ENCODE assay signal across 19 cellular contexts in genomic region chr2:121805767-121806145, GRCh38. TPM values are rescaled to one million over a fixed set of nuclear protein-coding genes. Genes with fewer than 3 reads are reported as not detected.
DNase-seq lines count a peak whose midpoint lies in the region; ATAC-seq, FAIRE-seq and TF ChIP-seq lines count a peak whose summit lies in the region.
"Had no signal": no experiment of that assay in that cellular context is flagged by ENCODE, and none has a peak within 500 bp of the region (broad histone marks: within the 10 kb centered on the region; RNA-seq: fewer than 3 reads in every experiment).

No MANE protein-coding gene starts in this region.

- H3K27ac ChIP-seq in HepG2 (ENCODE audit: extremely low read length, insufficient read depth, low read length) (no peak overlapping the region), right lobe of liver (no peak overlapping the region), HUES48 (ENCODE audit: low read depth, low read length) (peak overlapping the region; percentile 87), OCI-LY3 (ENCODE audit: low read length) (no peak overlapping the region), iPS-20b (ENCODE audit: low read length) (no peak overlapping the region), tibial nerve (no peak overlapping the region)
- H3K27ac ChIP-seq: SJSA1 had no signal

- intact Hi-C loops in HepG2 (cut with micrococcal nuclease; ENCODE audit: unreplicated experiment) = no loop called here
- intact Hi-C loops in right lobe of liver (cut with DNase I) = no loop called here

- TF ChIP-seq CTCF in HepG2 (CRISPR knock-in tag; IDR thresholded peaks at IDR 0.05) (no peak), right lobe of liver (IDR thresholded peaks at IDR 0.05) (no peak), OCI-LY3 (IDR thresholded peaks at IDR 0.05; ENCODE audit: low read depth, low read length) (no peak), tibial nerve (IDR thresholded peaks at IDR 0.05) (no peak)

- 3% methylated on average over 6 of the region's 7 CpGs for WGBS in HepG2 (ENCODE audit: low lambda C conversion rate)
- WGBS in right lobe of liver (ENCODE audit: insufficient coverage, low coverage, low lambda C conversion rate, missing lambda C conversion rate) = 38% methylated on average over 6 of the region's 7 CpGs
- 68 to 84% methylated on average over 7 of the region's 7 CpGs for WGBS in tibial nerve, 2 donors

- no TSS peak for BruUV-seq in HepG2 (replicated peaks; lab: Mats Ljungman, UMichigan)

- in situ Hi-C loops in HepG2 (cut with HindIII; ENCODE audit: extremely low pct_ligation_motif_present, low pct_unique_long_range_greater_than_20kb) (no loop called here), HAP-1 (cut with MboI; ENCODE audit: low sequenced_read_pairs) (loop anchor here (25.0 kb wide), 1 partner anchor 507 kb away; no protein-coding TSS in a partner anchor)

- H2AFZ ChIP-seq in HepG2 (ENCODE audit: low read length) = no peak overlapping the region
- H2AFZ ChIP-seq in OCI-LY3 (ENCODE audit: low read depth, low read length) = peak overlapping the region; percentile 61

- FAIRE-seq in HepG2 (lab: Jason Lieb, UNC) = no peak
- FAIRE-seq: A204.1, D721Med, RCC 7860 had no signal

- H3K36me3 ChIP-seq in HepG2 (replicated peaks in 1 of 2; ENCODE audit: control insufficient read depth in 1 of 2, insufficient read depth in 2 of 2, low read length in 2 of 2) (no peaks in the 10 kb centered on the region), right lobe of liver (no peaks in the 10 kb centered on the region), HUES48 (ENCODE audit: control insufficient read depth, insufficient read depth, low read length) (no peaks in the 10 kb centered on the region), OCI-LY3 (replicated peaks; ENCODE audit: low read depth, low read length) (peaks cover 9% of the 10 kb centered on the region), iPS-20b (ENCODE audit: insufficient read depth, low read depth, low read length) (no peaks in the 10 kb centered on the region), tibial nerve (no peaks in the 10 kb centered on the region), HAP-1 (replicated peaks) (no peaks in the 10 kb centered on the region)
- H3K36me3 ChIP-seq: SJSA1 had no signal

- H3K79me2 ChIP-seq in HepG2 (ENCODE audit: insufficient read depth, low read length) = no peaks in the 10 kb centered on the region
- no peaks in the 10 kb centered on the region for H3K79me2 ChIP-seq in OCI-LY3 (ENCODE audit: low read length)

- no peak for DNase-seq in HepG2 (ENCODE audit: low spot score)
- DNase-seq in right lobe of liver = no peak
- DNase-seq in tibial nerve (ENCODE audit: low spot score in 2 of 2) = no peak
- no peak for DNase-seq in HAP-1 (ENCODE audit: low spot score in 2 of 2)
- no peak for DNase-seq in HEK293T (ENCODE audit: extremely low spot score)
- DNase-seq: GOT3, KG1, NCI-H1105, NCI-H146, NCI-H226, NCI-H524 treated with DMSO at 0.1 percent for 48 hours, T-helper 1 cell had no signal

- POLR2A ChIA-PET in HepG2 (lab: Yijun Ruan, JAX) (no interaction called here), HEK293T (lab: Yijun Ruan, JAX) (no interaction called here)

- TF ChIP-seq POLR2A in HepG2 (IDR thresholded peaks at IDR 0.05; ENCODE audit: insufficient read depth in 1 of 2, low read depth in 2 of 2, low read length in 2 of 2) = no peak
- TF ChIP-seq POLR2A in right lobe of liver (IDR thresholded peaks at IDR 0.05) = no peak
- no peak for TF ChIP-seq POLR2A in tibial nerve (IDR thresholded peaks at IDR 0.05)

- H3K9ac ChIP-seq in HepG2 (ENCODE audit: insufficient read depth, low read depth, low read length) = no peak overlapping the region
- H3K9ac ChIP-seq in HUES48 (ENCODE audit: low read depth, low read length) = no peak overlapping the region
- no peak overlapping the region for H3K9ac ChIP-seq in OCI-LY3 (ENCODE audit: low read length)
- H3K9ac ChIP-seq in iPS-20b (ENCODE audit: low read depth, low read length) = peak overlapping the region; percentile 2; the same call in 1 of the 2 replicates

- H3K27me3 ChIP-seq in HepG2 (ENCODE audit: control insufficient read depth in 1 of 2, insufficient read depth in 2 of 2, low read length in 2 of 2) = no peaks in the 10 kb centered on the region
- no peaks in the 10 kb centered on the region for H3K27me3 ChIP-seq in right lobe of liver
- H3K27me3 ChIP-seq in HUES48 (ENCODE audit: control insufficient read depth, insufficient read depth, low read length) = no peaks in the 10 kb centered on the region
- H3K27me3 ChIP-seq in OCI-LY3 (ENCODE audit: low read depth, low read length) = no peaks in the 10 kb centered on the region
- H3K27me3 ChIP-seq in iPS-20b (ENCODE audit: insufficient read depth, low read length) = no peaks in the 10 kb centered on the region
- no peaks in the 10 kb centered on the region for H3K27me3 ChIP-seq in tibial nerve
- H3K27me3 ChIP-seq in HAP-1 (ENCODE audit: low read depth) = no peaks in the 10 kb centered on the region

- no peak for TF ChIP-seq EP300 in HepG2 (IDR thresholded peaks at IDR 0.05; ENCODE audit: low read depth in 2 of 2, low read length in 2 of 2)
- TF ChIP-seq EP300 in HepG2 (CRISPR knock-in tag; IDR thresholded peaks at IDR 0.05; ENCODE audit: borderline replicate concordance) = no peak
- no peak for TF ChIP-seq EP300 in tibial nerve (IDR thresholded peaks at IDR 0.05)

- H3K9me3 ChIP-seq in HepG2 (ENCODE audit: low read length) (no peaks in the 10 kb centered on the region), right lobe of liver (no peaks in the 10 kb centered on the region), HUES48 (ENCODE audit: control insufficient read depth, insufficient read depth, low read length) (no peaks in the 10 kb centered on the region), OCI-LY3 (ENCODE audit: insufficient read depth, low read length) (peaks cover 11% of the 10 kb centered on the region), iPS-20b (ENCODE audit: insufficient read depth, low read depth, low read length) (no peaks in the 10 kb centered on the region), tibial nerve (peaks cover 0 to 21% (median 0%) of the 10 kb centered on the region in 4 donors), HAP-1 (0 out of 2 replicates have a peak, but pooled peaks cover 2% of the 10 kb centered on the region)
- H3K9me3 ChIP-seq: SJSA1 had no signal

- no peaks in the 10 kb centered on the region for H4K20me1 ChIP-seq in HepG2 (ENCODE audit: insufficient read depth, low read length)
- no peaks in the 10 kb centered on the region for H4K20me1 ChIP-seq in OCI-LY3 (ENCODE audit: insufficient read depth, low read length)

- peaks cover 22% of the 10 kb centered on the region for H3K4me1 ChIP-seq in HepG2 (ENCODE audit: insufficient read depth, low read length)
- peaks cover 0 to 3% (median 0%) of the 10 kb centered on the region in 4 donors for H3K4me1 ChIP-seq in right lobe of liver
- H3K4me1 ChIP-seq in HUES48 (ENCODE audit: control insufficient read depth, insufficient read depth, low read length) = peaks cover 32% of the 10 kb centered on the region
- H3K4me1 ChIP-seq in OCI-LY3 (ENCODE audit: low read length) = peaks cover 28% of the 10 kb centered on the region
- peaks cover 25% of the 10 kb centered on the region for H3K4me1 ChIP-seq in iPS-20b (ENCODE audit: insufficient read depth, low read length)
- H3K4me1 ChIP-seq in tibial nerve = peaks cover 0 to 5% (median 0%) of the 10 kb centered on the region in 4 donors
- peaks cover 14% of the 10 kb centered on the region for H3K4me1 ChIP-seq in HAP-1

- no peak for ATAC-seq in HepG2
- ATAC-seq in right lobe of liver = no peak

- H3K4me3 ChIP-seq in HepG2 (replicated peaks in 1 of 3; ENCODE audit: insufficient read depth in 1 of 3, low read depth in 2 of 3, low read length in 3 of 3) (no peak overlapping the region), right lobe of liver (no peak overlapping the region), HUES48 (ENCODE audit: low read depth, low read length) (no peak overlapping the region), OCI-LY3 (ENCODE audit: low read length) (no peak overlapping the region), iPS-20b (ENCODE audit: low read length) (no peak overlapping the region), tibial nerve (no peak overlapping the region), HAP-1 (no peak overlapping the region)
- H3K4me3 ChIP-seq: SJSA1 had no signal

- CTCF ChIA-PET in HepG2 (lab: Yijun Ruan, JAX; ENCODE audit: low intra/inter-chr PET ratio, low total read pairs) (no interaction called here), HEK293T (lab: Yijun Ruan, JAX) (interaction anchor here (0.6 kb wide), 1 partner anchor 16 kb away, joined by 3 read pairs; no protein-coding TSS in a partner anchor)

- H3K4me2 ChIP-seq in HepG2 (ENCODE audit: low read depth, low read length) (no peak overlapping the region), OCI-LY3 (ENCODE audit: low read length) (peak overlapping the region; percentile 30; the same call in 1 of the 2 replicates)

- TF ChIP-seq RAD21 in HepG2 (CRISPR knock-in tag; IDR thresholded peaks at IDR 0.05) = no peak

TF ChIP-seq in HepG2, 621 proteins besides CTCF, POLR2A, EP300 and RAD21 (continues in another document):
- TF ChIP-seq TCF7 (IDR thresholded peaks at IDR 0.05; ENCODE audit: low read depth) = 0 out of 2 replicates have a peak, but pooled peaks have one; percentile 8

TF ChIP-seq in HEK293T, 16 proteins besides CTCF, POLR2A, EP300 and RAD21 (continues in another document):
- TF ChIP-seq TARDBP (IDR thresholded peaks at IDR 0.05) = no peak

RNA-seq across cellular contexts. Expression of gene TSN, which starts 50.3 kb away (rescaled TPM):
- total RNA-seq in HepG2 (2016; rRNA removed; fragmentation: Illumina TruSeq; extraction: Trizol) (115 and 159 TPM in 2 replicates), right lobe of liver (10 to 100 TPM; 22.5 to 38.1 (median 27.5) TPM), tibial nerve (10 to 100 TPM; 32.7 to 50.9 (median 37.4) TPM)
- 17.2 and 22.2 TPM in 2 replicates for total RNA-seq in HepG2 (2016; cell fraction: cytosol; rRNA removed; fragmentation: Illumina TruSeq; extraction: Trizol; ENCODE audit: low read depth)
- total RNA-seq in HepG2 (2016; cell fraction: insoluble cytoplasmic fraction; rRNA removed; fragmentation: Illumina TruSeq; extraction: Trizol) = 120 and 171 TPM in 2 replicates
- 42.8 and 45.0 TPM in 2 replicates for total RNA-seq in HepG2 (2016; cell fraction: membrane; rRNA removed; fragmentation: Illumina TruSeq; extraction: Trizol)
- total RNA-seq in HepG2 (2016; cell fraction: nucleus; rRNA removed; fragmentation: Illumina TruSeq; extraction: Trizol) = 62.1 and 67.2 TPM in 2 replicates
- 45.0 and 56.4 TPM in 2 replicates for polyA plus RNA-seq in HepG2 (2011; rRNA removed)
- polyA plus RNA-seq in HepG2 (2011; cell fraction: cytosol; rRNA removed) = 33.3 and 47.8 TPM in 2 replicates
- polyA plus RNA-seq in HepG2 (2011; cell fraction: nucleus; rRNA removed) = 11.7 and 15.2 TPM in 2 replicates
- 45.8 and 66.2 TPM in 2 replicates for polyA plus RNA-seq in HepG2 (2012)
- 9.2 and 9.7 TPM in 2 replicates for polyA plus RNA-seq in HepG2 (2016; cell fraction: cytosol; fragmentation: Illumina TruSeq; extraction: Trizol; ENCODE audit: low read depth)
- polyA plus RNA-seq in HepG2 (2016; cell fraction: insoluble cytoplasmic fraction; fragmentation: Illumina TruSeq; extraction: Trizol; ENCODE audit: low read depth) = 138 and 143 TPM in 2 replicates
- 24.1 and 24.3 TPM in 2 replicates for polyA plus RNA-seq in HepG2 (2016; cell fraction: membrane; fragmentation: Illumina TruSeq; extraction: Trizol; ENCODE audit: low read depth)
- polyA plus RNA-seq in HepG2 (2016; cell fraction: nucleus; fragmentation: Illumina TruSeq; extraction: Trizol; ENCODE audit: insufficient read depth, low read depth) = 77.1 and 79.4 TPM in 2 replicates
- polyA minus RNA-seq in HepG2 (2011; rRNA and poly(A)+ RNA removed; ENCODE audit: low replicate concordance) = 36.2 and 43.1 TPM in 2 replicates
- polyA minus RNA-seq in HepG2 (2011; cell fraction: cytosol; rRNA and poly(A)+ RNA removed) = 47.0 and 54.1 TPM in 2 replicates
- polyA minus RNA-seq in HepG2 (2011; cell fraction: nucleus; rRNA and poly(A)+ RNA removed) = 51.5 and 60.0 TPM in 2 replicates
